In genomic region chr11:73173755-73174494, GRCh38 we compare ENCODE assay signal across 1 cellular context.
TF ChIP-seq lines count a peak whose summit lies in the region.

No MANE protein-coding gene starts in this region.

TF ChIP-seq in IMR-90, 13 proteins besides CTCF, POLR2A, EP300 and RAD21:
- no peak for TF ChIP-seq MXI1 (IDR thresholded peaks at IDR 0.05; ENCODE audit: borderline replicate concordance, low read depth, low read length)
- TF ChIP-seq CEBPB (IDR thresholded peaks at IDR 0.05; ENCODE audit: low read depth, low read length): no peak
- TF ChIP-seq MAFK (IDR thresholded peaks at IDR 0.05; ENCODE audit: low read depth, low read length): no peak
- no peak for TF ChIP-seq RCOR1 (IDR thresholded peaks at IDR 0.05; ENCODE audit: insufficient replicate concordance, low read length)
- TF ChIP-seq RFX5 (IDR thresholded peaks at IDR 0.05; ENCODE audit: low read depth, low read length): no peak
- TF ChIP-seq MAZ (IDR thresholded peaks at IDR 0.05; ENCODE audit: borderline replicate concordance, low read depth, low read length): no peak
- TF ChIP-seq BHLHE40 (IDR thresholded peaks at IDR 0.05; ENCODE audit: low read depth, low read length): no peak
- no peak for TF ChIP-seq CHD1 (IDR thresholded peaks at IDR 0.05; ENCODE audit: low read depth, low read length)
- no peak for TF ChIP-seq SMC3 (IDR thresholded peaks at IDR 0.05; ENCODE audit: low read depth, low read length)
- TF ChIP-seq USF2 (IDR thresholded peaks at IDR 0.05; ENCODE audit: low read depth, low read length): no peak
- no peak for TF ChIP-seq FOS (IDR thresholded peaks at IDR 0.05; ENCODE audit: low read depth, low read length)
- TF ChIP-seq NFE2L2 (IDR thresholded peaks at IDR 0.05; ENCODE audit: low read depth, low read length): no peak
- no peak for TF ChIP-seq ELK1 (IDR thresholded peaks at IDR 0.05; ENCODE audit: borderline replicate concordance, low read depth, low read length)
